ENCODE assay signal across 8 cellular contexts in genomic region chr3:123584284-123584987, GRCh38. TPM values are rescaled to one million over a fixed set of nuclear protein-coding genes. Genes with fewer than 3 reads are reported as not detected.
DNase-seq lines count a peak whose midpoint lies in the region; ATAC-seq and TF ChIP-seq lines count a peak whose summit lies in the region.

No MANE protein-coding gene starts in this region.

- ATAC-seq in GM19467 (IDR thresholded peaks at IDR 0.05; ENCODE audit: unreplicated experiment) (peak; percentile 29), HG03521 (IDR thresholded peaks at IDR 0.05; ENCODE audit: unreplicated experiment) (peak; percentile 33), WTC11 (peak; percentile 21)

- DNase-seq in NCI-H1436 (lab: John Stamatoyannopoulos, UW) (peak; percentile 40), NCI-H1436 treated with DMSO at 0.1 percent for 48 hours (lab: John Stamatoyannopoulos, UW) (no peak), WTC11 (ENCODE audit: low spot score) (peak; percentile 75), fibroblast of the aortic adventitia (ENCODE audit: low read depth) (peak; percentile 23), neural progenitor cell (ENCODE audit: low spot score) (no peak), MV-4-11 (lab: John Stamatoyannopoulos, UW) (no peak)

- H3K9me3 Mint-ChIP-seq in WTC11 (peaks cover 18% of the 10 kb centered on the region), neural progenitor cell (peaks cover 7% of the 10 kb centered on the region)

- peak overlapping the region; percentile 59 for H2AFZ ChIP-seq in neural progenitor cell (replicated peaks)

- POLR2A ChIA-PET in WTC11 (lab: Charles Lee): interaction anchor here (0.7 to 1.3 kb wide), 2 partner anchors 13 to 56 kb away, joined by 3 to 5 read pairs; no protein-coding TSS in a partner anchor

- H3K79me2 ChIP-seq in neural progenitor cell (ENCODE audit: low read depth): peaks cover 48% of the 10 kb centered on the region

- peaks cover 8% of the 10 kb centered on the region for H4K20me1 ChIP-seq in neural progenitor cell (ENCODE audit: low read depth)

- peaks cover 21% of the 10 kb centered on the region for H3F3A ChIP-seq in neural progenitor cell (ENCODE audit: low read depth)

- H3K4me1 ChIP-seq in neural progenitor cell: peaks cover 16% of the 10 kb centered on the region

- no peaks in the 10 kb centered on the region for H3K9me3 ChIP-seq in neural progenitor cell (ENCODE audit: low read depth)

- H3K4me3 ChIP-seq in fibroblast of the aortic adventitia (ENCODE audit: low read depth, low read length) (peak overlapping the region; percentile 79), neural progenitor cell (peak overlapping the region; percentile 77)

- H3K36me3 ChIP-seq in neural progenitor cell: no peaks in the 10 kb centered on the region

- TF ChIP-seq CTCF in WTC11 (IDR thresholded peaks at IDR 0.05) (no peak), fibroblast of the aortic adventitia (IDR thresholded peaks at IDR 0.05; ENCODE audit: insufficient read depth, low read length) (peak; percentile 13), neural progenitor cell (IDR thresholded peaks at IDR 0.05) (peak; percentile 28)

- H3K27me3 ChIP-seq in neural progenitor cell: no peaks in the 10 kb centered on the region

- H3K36me3 Mint-ChIP-seq in WTC11 (peaks cover 39% of the 10 kb centered on the region), neural progenitor cell (peaks cover 25% of the 10 kb centered on the region)

- peak overlapping the region; percentile 31 for H3K27ac ChIP-seq in neural progenitor cell

- peak overlapping the region; percentile 34 for H3K9ac ChIP-seq in neural progenitor cell

- no peak overlapping the region for H3K4me3 Mint-ChIP-seq in WTC11
- H3K4me3 Mint-ChIP-seq in neural progenitor cell: no peak overlapping the region

- H3K4me2 ChIP-seq in neural progenitor cell: peak overlapping the region; percentile 83

- H3K4me1 Mint-ChIP-seq in WTC11 (peaks cover 28% of the 10 kb centered on the region), neural progenitor cell (peaks cover 15% of the 10 kb centered on the region)

- no peaks in the 10 kb centered on the region; the same call in 1 of the 2 replicates for H3K27me3 Mint-ChIP-seq in WTC11 (ENCODE audit: low read depth)
- H3K27me3 Mint-ChIP-seq in neural progenitor cell (ENCODE audit: insufficient read depth, low read depth): no peaks in the 10 kb centered on the region

- CTCF ChIA-PET in WTC11 (lab: Charles Lee): interaction anchor here (0.8 to 4.8 kb wide), 5 partner anchors 13 to 139 kb away, joined by 3 to 36 read pairs (median 6); no protein-coding TSS in a partner anchor

- H3K27ac Mint-ChIP-seq in WTC11 (peak overlapping the region; percentile 62), neural progenitor cell (peak overlapping the region; percentile 80)

TF ChIP-seq in WTC11, 78 proteins besides CTCF, POLR2A, EP300 and RAD21 (continues in another document):
- TF ChIP-seq MXD4 (CRISPR knock-in tag; IDR thresholded peaks at IDR 0.05; ENCODE audit: borderline replicate concordance) (no peak), ZNF396 (CRISPR knock-in tag; IDR thresholded peaks at IDR 0.05; ENCODE audit: borderline replicate concordance) (no peak), SMAD3 (CRISPR knock-in tag; IDR thresholded peaks at IDR 0.05; ENCODE audit: borderline replicate concordance) (no peak), E2F5 (CRISPR knock-in tag; IDR thresholded peaks at IDR 0.05) (no peak; the same call in 1 of the 2 replicates), ATF1 (CRISPR knock-in tag; IDR thresholded peaks at IDR 0.05) (no peak), MYBL2 (CRISPR knock-in tag; IDR thresholded peaks at IDR 0.05) (no peak), OVOL2 (CRISPR knock-in tag; IDR thresholded peaks at IDR 0.05; ENCODE audit: borderline replicate concordance) (no peak), PREB (CRISPR knock-in tag; IDR thresholded peaks at IDR 0.05; ENCODE audit: borderline replicate concordance) (no peak), ZNF423 (CRISPR knock-in tag; IDR thresholded peaks at IDR 0.05) (no peak), GTF2I (CRISPR knock-in tag; conservative IDR thresholded peaks at IDR 0.05) (no peak), ESRRA (CRISPR knock-in tag; IDR thresholded peaks at IDR 0.05; ENCODE audit: borderline replicate concordance) (no peak), IRF2 (CRISPR knock-in tag; IDR thresholded peaks at IDR 0.05; ENCODE audit: borderline replicate concordance, low read depth) (no peak), ZNF317 (CRISPR knock-in tag; IDR thresholded peaks at IDR 0.05; ENCODE audit: borderline replicate concordance, low read depth) (no peak), SP1 (CRISPR knock-in tag; conservative IDR thresholded peaks at IDR 0.05) (no peak), ATF6 (CRISPR knock-in tag; IDR thresholded peaks at IDR 0.05) (no peak)
- TF ChIP-seq, protein P1, sequence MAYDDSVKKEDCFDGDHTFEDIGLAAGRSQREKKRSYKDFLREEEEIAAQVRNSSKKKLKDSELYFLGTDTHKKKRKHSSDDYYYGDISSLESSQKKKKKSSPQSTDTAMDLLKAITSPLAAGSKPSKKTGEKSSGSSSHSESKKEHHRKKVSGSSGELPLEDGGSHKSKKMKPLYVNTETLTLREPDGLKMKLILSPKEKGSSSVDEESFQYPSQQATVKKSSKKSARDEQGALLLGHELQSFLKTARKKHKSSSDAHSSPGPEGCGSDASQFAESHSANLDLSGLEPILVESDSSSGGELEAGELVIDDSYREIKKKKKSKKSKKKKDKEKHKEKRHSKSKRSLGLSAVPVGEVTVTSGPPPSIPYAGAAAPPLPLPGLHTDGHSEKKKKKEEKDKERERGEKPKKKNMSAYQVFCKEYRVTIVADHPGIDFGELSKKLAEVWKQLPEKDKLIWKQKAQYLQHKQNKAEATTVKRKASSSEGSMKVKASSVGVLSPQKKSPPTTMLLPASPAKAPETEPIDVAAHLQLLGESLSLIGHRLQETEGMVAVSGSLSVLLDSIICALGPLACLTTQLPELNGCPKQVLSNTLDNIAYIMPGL (CRISPR knock-in tag; IDR thresholded peaks at IDR 0.05): peak; percentile 92; the same call in 1 of the 2 replicates
- TF ChIP-seq, protein P2, sequence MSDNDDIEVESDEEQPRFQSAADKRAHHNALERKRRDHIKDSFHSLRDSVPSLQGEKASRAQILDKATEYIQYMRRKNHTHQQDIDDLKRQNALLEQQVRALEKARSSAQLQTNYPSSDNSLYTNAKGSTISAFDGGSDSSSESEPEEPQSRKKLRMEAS (CRISPR knock-in tag; IDR thresholded peaks at IDR 0.05): no peak
- TF ChIP-seq, protein P3, sequence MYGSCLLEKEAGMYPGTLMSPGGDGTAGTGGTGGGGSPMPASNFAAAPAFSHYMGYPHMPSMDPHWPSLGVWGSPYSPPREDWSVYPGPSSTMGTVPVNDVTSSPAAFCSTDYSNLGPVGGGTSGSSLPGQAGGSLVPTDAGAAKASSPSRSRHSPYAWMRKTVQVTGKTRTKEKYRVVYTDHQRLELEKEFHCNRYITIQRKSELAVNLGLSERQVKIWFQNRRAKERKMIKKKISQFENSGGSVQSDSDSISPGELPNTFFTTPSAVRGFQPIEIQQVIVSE (CRISPR knock-in tag; IDR thresholded peaks at IDR 0.05; ENCODE audit: borderline replicate concordance): no peak
- TF ChIP-seq, protein P4, sequence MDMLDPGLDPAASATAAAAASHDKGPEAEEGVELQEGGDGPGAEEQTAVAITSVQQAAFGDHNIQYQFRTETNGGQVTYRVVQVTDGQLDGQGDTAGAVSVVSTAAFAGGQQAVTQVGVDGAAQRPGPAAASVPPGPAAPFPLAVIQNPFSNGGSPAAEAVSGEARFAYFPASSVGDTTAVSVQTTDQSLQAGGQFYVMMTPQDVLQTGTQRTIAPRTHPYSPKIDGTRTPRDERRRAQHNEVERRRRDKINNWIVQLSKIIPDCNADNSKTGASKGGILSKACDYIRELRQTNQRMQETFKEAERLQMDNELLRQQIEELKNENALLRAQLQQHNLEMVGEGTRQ (CRISPR knock-in tag; IDR thresholded peaks at IDR 0.05): no peak

RNA-seq across cellular contexts. Expression of gene HACD2, which starts 0.4 kb away (rescaled TPM):
- 25.9 to 27.7 TPM (median 26.1 TPM) in 3 replicates for total RNA-seq in WTC11 (2021)
- 14.9 and 30.4 TPM in 2 replicates for total RNA-seq in fibroblast of the aortic adventitia (ENCODE audit: low replicate concordance)
- total RNA-seq in neural progenitor cell (ENCODE audit: low replicate concordance): 26.6 and 35.9 TPM in 2 replicates

Comparison
In these comparisons a context has a peak if more than half of its experiments do, and no peak if none do; other contexts are left out.
1. DNase-seq: peak in NCI-H1436 (single experiment), WTC11 (single experiment) and fibroblast of the aortic adventitia (single experiment); none in NCI-H1436 treated with DMSO at 0.1 percent for 48 hours (single experiment), neural progenitor cell (single experiment) and MV-4-11 (single experiment).
2. Peak in every context shown above with its lines, with median percentiles within 50 percentile points of each other: ATAC-seq.